15 cellular contexts compared by ENCODE assay signal in genomic region chr5:180519098-180519497, GRCh38. TPM values are rescaled to one million over a fixed set of nuclear protein-coding genes. Genes with fewer than 3 reads are reported as not detected.
DNase-seq lines count a peak whose midpoint lies in the region; ATAC-seq and TF ChIP-seq lines count a peak whose summit lies in the region.
"Had no signal": no experiment of that assay in that cellular context is flagged by ENCODE, and none has a peak within 500 bp of the region (broad histone marks: within the 10 kb centered on the region; RNA-seq: fewer than 3 reads in every experiment).

No MANE protein-coding gene starts in this region.

- ATAC-seq in activated CD4-positive, alpha-beta T cell treated with anti-CD3 and anti-CD28 coated beads for 36 hours: no peak
- ATAC-seq: Panc1, T-cell had no signal

- no peaks in the 10 kb centered on the region for H3K27me3 Mint-ChIP-seq in activated naive CD4-positive, alpha-beta T cell treated with anti-CD3 and anti-CD28 coated beads, Interleukin-2, amount 50 U/mL, for 24 hours
- H3K27me3 Mint-ChIP-seq in activated naive CD4-positive, alpha-beta T cell treated with anti-CD3 and anti-CD28 coated beads for 36 hours (ENCODE audit: low read depth): no peaks in the 10 kb centered on the region
- peaks cover 4% of the 10 kb centered on the region for H3K27me3 Mint-ChIP-seq in endothelial cell (ENCODE audit: unreplicated experiment)
- no peaks in the 10 kb centered on the region for H3K27me3 Mint-ChIP-seq in activated CD4-positive, alpha-beta T cell treated with anti-CD3 and anti-CD28 coated beads for 36 hours
- H3K27me3 Mint-ChIP-seq in T-helper 2 cell treated with Interferon-gamma antibody and Interleukin-4, amounts not matched to agents 5 μg/mL and 100 μg/mL, for 36 hours (ENCODE audit: low read depth): no peaks in the 10 kb centered on the region
- H3K27me3 Mint-ChIP-seq in activated T-cell treated with anti-CD3 and anti-CD28 coated beads, Interleukin-2, amount 50 U/mL, for 24 hours: no peaks in the 10 kb centered on the region
- H3K27me3 Mint-ChIP-seq: T-cell had no signal

- POLR2A ChIA-PET in activated CD4-positive, alpha-beta T cell treated with anti-CD3 and anti-CD28 coated beads for 36 hours (lab: Charles Lee): no interaction called here

- peak overlapping the region; percentile 30 for H3K27ac Mint-ChIP-seq in activated naive CD4-positive, alpha-beta T cell treated with anti-CD3 and anti-CD28 coated beads, Interleukin-2, amount 50 U/mL, for 24 hours
- no peak overlapping the region for H3K27ac Mint-ChIP-seq in activated naive CD4-positive, alpha-beta T cell treated with anti-CD3 and anti-CD28 coated beads for 36 hours
- H3K27ac Mint-ChIP-seq in endothelial cell (ENCODE audit: unreplicated experiment): peak overlapping the region; percentile 30
- no peak overlapping the region for H3K27ac Mint-ChIP-seq in activated CD4-positive, alpha-beta T cell treated with anti-CD3 and anti-CD28 coated beads for 36 hours
- no peak overlapping the region for H3K27ac Mint-ChIP-seq in T-helper 2 cell treated with Interferon-gamma antibody and Interleukin-4, amounts not matched to agents 5 μg/mL and 100 μg/mL, for 36 hours
- no peak overlapping the region for H3K27ac Mint-ChIP-seq in activated T-cell treated with anti-CD3 and anti-CD28 coated beads, Interleukin-2, amount 50 U/mL, for 24 hours
- H3K27ac Mint-ChIP-seq: T-cell had no signal

- no peak for DNase-seq in activated naive CD4-positive, alpha-beta T cell treated with anti-CD3 and anti-CD28 coated beads for 36 hours
- DNase-seq in NOMO-1 treated with DMSO at 0.1 percent for 48 hours (lab: John Stamatoyannopoulos, UW; ENCODE audit: unreplicated experiment) (peak; percentile 90), endothelial cell (ENCODE audit: low spot score) (no peak), renal cortical epithelial cell (ENCODE audit: low read depth) (peak; percentile 47)
- DNase-seq in activated CD4-positive, alpha-beta T cell treated with anti-CD3 and anti-CD28 coated beads for 36 hours: no peak
- DNase-seq in T-helper 2 cell treated with Interferon-gamma antibody and Interleukin-4, amounts not matched to agents 5 μg/mL and 100 μg/mL, for 36 hours (ENCODE audit: low spot score): no peak
- no peak for DNase-seq in activated T-cell treated with anti-CD3 and anti-CD28 coated beads, Interleukin-2, amount 50 U/mL, for 24 hours
- DNase-seq: activated CD4-positive, CD25-positive, alpha-beta regulatory T cell treated with anti-CD3 and anti-CD28 coated beads, Interleukin-2, amount 50 U/mL, for 72 hours; erythroblast; NCI-H1417; NCI-H446 treated with DMSO at 0.1 percent for 48 hours; substantia nigra; T-cell had no signal

- no peak for TF ChIP-seq CTCF in endothelial cell (IDR thresholded peaks at IDR 0.05; ENCODE audit: unreplicated experiment)

- H3K4me1 Mint-ChIP-seq in activated naive CD4-positive, alpha-beta T cell treated with anti-CD3 and anti-CD28 coated beads, Interleukin-2, amount 50 U/mL, for 24 hours: peaks cover 84% of the 10 kb centered on the region
- peaks cover 63% of the 10 kb centered on the region for H3K4me1 Mint-ChIP-seq in activated naive CD4-positive, alpha-beta T cell treated with anti-CD3 and anti-CD28 coated beads for 36 hours (ENCODE audit: low read depth)
- peaks cover 25% of the 10 kb centered on the region for H3K4me1 Mint-ChIP-seq in endothelial cell (ENCODE audit: unreplicated experiment)
- H3K4me1 Mint-ChIP-seq in activated CD4-positive, alpha-beta T cell treated with anti-CD3 and anti-CD28 coated beads for 36 hours: peaks cover 69% of the 10 kb centered on the region
- H3K4me1 Mint-ChIP-seq in T-helper 2 cell treated with Interferon-gamma antibody and Interleukin-4, amounts not matched to agents 5 μg/mL and 100 μg/mL, for 36 hours (ENCODE audit: low read depth): peaks cover 30% of the 10 kb centered on the region
- H3K4me1 Mint-ChIP-seq in activated T-cell treated with anti-CD3 and anti-CD28 coated beads, Interleukin-2, amount 50 U/mL, for 24 hours (ENCODE audit: low read depth): peaks cover 73% of the 10 kb centered on the region

- H3K36me3 Mint-ChIP-seq in activated naive CD4-positive, alpha-beta T cell treated with anti-CD3 and anti-CD28 coated beads, Interleukin-2, amount 50 U/mL, for 24 hours: peaks cover 2% of the 10 kb centered on the region
- H3K36me3 Mint-ChIP-seq in activated naive CD4-positive, alpha-beta T cell treated with anti-CD3 and anti-CD28 coated beads for 36 hours (ENCODE audit: low read depth): peaks cover 3% of the 10 kb centered on the region
- H3K36me3 Mint-ChIP-seq in endothelial cell (ENCODE audit: low read depth, unreplicated experiment): peaks cover 4% of the 10 kb centered on the region
- H3K36me3 Mint-ChIP-seq in activated CD4-positive, alpha-beta T cell treated with anti-CD3 and anti-CD28 coated beads for 36 hours (ENCODE audit: low read depth): peaks cover 7% of the 10 kb centered on the region
- H3K36me3 Mint-ChIP-seq in T-helper 2 cell treated with Interferon-gamma antibody and Interleukin-4, amounts not matched to agents 5 μg/mL and 100 μg/mL, for 36 hours (ENCODE audit: low read depth): peaks cover 10% of the 10 kb centered on the region
- peaks cover 22% of the 10 kb centered on the region for H3K36me3 Mint-ChIP-seq in activated T-cell treated with anti-CD3 and anti-CD28 coated beads, Interleukin-2, amount 50 U/mL, for 24 hours (ENCODE audit: low read depth)

- H3K4me3 Mint-ChIP-seq in activated naive CD4-positive, alpha-beta T cell treated with anti-CD3 and anti-CD28 coated beads, Interleukin-2, amount 50 U/mL, for 24 hours: no peak overlapping the region
- H3K4me3 Mint-ChIP-seq in activated naive CD4-positive, alpha-beta T cell treated with anti-CD3 and anti-CD28 coated beads for 36 hours: no peak overlapping the region
- no peak overlapping the region for H3K4me3 Mint-ChIP-seq in endothelial cell (ENCODE audit: unreplicated experiment)
- no peak overlapping the region for H3K4me3 Mint-ChIP-seq in activated CD4-positive, alpha-beta T cell treated with anti-CD3 and anti-CD28 coated beads for 36 hours
- no peak overlapping the region for H3K4me3 Mint-ChIP-seq in T-helper 2 cell treated with Interferon-gamma antibody and Interleukin-4, amounts not matched to agents 5 μg/mL and 100 μg/mL, for 36 hours
- H3K4me3 Mint-ChIP-seq in activated T-cell treated with anti-CD3 and anti-CD28 coated beads, Interleukin-2, amount 50 U/mL, for 24 hours: no peak overlapping the region
- H3K4me3 Mint-ChIP-seq: T-cell had no signal

- intact Hi-C loops in activated naive CD4-positive, alpha-beta T cell treated with anti-CD3 and anti-CD28 coated beads for 36 hours (cut with micrococcal nuclease): no loop called here
- intact Hi-C loops in activated CD4-positive, alpha-beta T cell treated with anti-CD3 and anti-CD28 coated beads for 36 hours (cut with DNase I, micrococcal nuclease): no loop called here

- CTCF ChIA-PET in activated naive CD4-positive, alpha-beta T cell treated with anti-CD3 and anti-CD28 coated beads for 36 hours (lab: Charles Lee): no interaction called here
- CTCF ChIA-PET in activated CD4-positive, alpha-beta T cell treated with anti-CD3 and anti-CD28 coated beads for 36 hours (lab: Charles Lee): interaction anchor here (0.5 to 1.2 kb wide), 2 partner anchors 18 to 42 kb away, joined by 3 read pairs; no protein-coding TSS in a partner anchor

- H3K9me3 Mint-ChIP-seq in activated naive CD4-positive, alpha-beta T cell treated with anti-CD3 and anti-CD28 coated beads, Interleukin-2, amount 50 U/mL, for 24 hours: no peaks in the 10 kb centered on the region
- no peaks in the 10 kb centered on the region for H3K9me3 Mint-ChIP-seq in activated naive CD4-positive, alpha-beta T cell treated with anti-CD3 and anti-CD28 coated beads for 36 hours
- no peaks in the 10 kb centered on the region for H3K9me3 Mint-ChIP-seq in endothelial cell (ENCODE audit: unreplicated experiment)
- H3K9me3 Mint-ChIP-seq in activated CD4-positive, alpha-beta T cell treated with anti-CD3 and anti-CD28 coated beads for 36 hours (ENCODE audit: low read depth): no peaks in the 10 kb centered on the region
- no peaks in the 10 kb centered on the region for H3K9me3 Mint-ChIP-seq in T-helper 2 cell treated with Interferon-gamma antibody and Interleukin-4, amounts not matched to agents 5 μg/mL and 100 μg/mL, for 36 hours
- no peaks in the 10 kb centered on the region for H3K9me3 Mint-ChIP-seq in activated T-cell treated with anti-CD3 and anti-CD28 coated beads, Interleukin-2, amount 50 U/mL, for 24 hours
- H3K9me3 Mint-ChIP-seq: T-cell had no signal

RNA-seq across cellular contexts. Expression of gene CNOT6, which starts 24.9 kb away (rescaled TPM):
- total RNA-seq in activated naive CD4-positive, alpha-beta T cell treated with anti-CD3 and anti-CD28 coated beads for 36 hours: 10 to 100 TPM; 33.3 to 34.0 TPM
- 46.3 TPM for total RNA-seq in endothelial cell (ENCODE audit: unreplicated experiment)
- 14.2 and 47.7 TPM in 2 replicates for total RNA-seq in renal cortical epithelial cell
- 10 to 100 TPM; 34.4 to 43.2 TPM for total RNA-seq in activated CD4-positive, alpha-beta T cell treated with anti-CD3 and anti-CD28 coated beads for 36 hours

Comparison
In these comparisons a context has a peak if more than half of its experiments do, and no peak if none do; other contexts are left out.
1. H3K27ac Mint-ChIP-seq: peak in activated naive CD4-positive, alpha-beta T cell treated with anti-CD3 and anti-CD28 coated beads, Interleukin-2, amount 50 U/mL, for 24 hours (single experiment) and endothelial cell (single experiment); none in activated naive CD4-positive, alpha-beta T cell treated with anti-CD3 and anti-CD28 coated beads for 36 hours (single experiment), activated CD4-positive, alpha-beta T cell treated with anti-CD3 and anti-CD28 coated beads for 36 hours (single experiment), T-helper 2 cell treated with Interferon-gamma antibody and Interleukin-4, amounts not matched to agents 5 μg/mL and 100 μg/mL, for 36 hours (single experiment) and activated T-cell treated with anti-CD3 and anti-CD28 coated beads, Interleukin-2, amount 50 U/mL, for 24 hours (single experiment).
2. DNase-seq: peak in NOMO-1 treated with DMSO at 0.1 percent for 48 hours (single experiment) and renal cortical epithelial cell (single experiment); none in activated naive CD4-positive, alpha-beta T cell treated with anti-CD3 and anti-CD28 coated beads for 36 hours (single experiment), endothelial cell (single experiment), activated CD4-positive, alpha-beta T cell treated with anti-CD3 and anti-CD28 coated beads for 36 hours (single experiment), T-helper 2 cell treated with Interferon-gamma antibody and Interleukin-4, amounts not matched to agents 5 μg/mL and 100 μg/mL, for 36 hours (single experiment) and activated T-cell treated with anti-CD3 and anti-CD28 coated beads, Interleukin-2, amount 50 U/mL, for 24 hours (single experiment).